In genomic region chr3:25664810-25665645, GRCh38 we compare ENCODE assay signal across 8 cellular contexts. TPM values are rescaled to one million over a fixed set of nuclear protein-coding genes. Genes with fewer than 3 reads are reported as not detected.
DNase-seq lines count a peak whose midpoint lies in the region; ATAC-seq, FAIRE-seq and TF ChIP-seq lines count a peak whose summit lies in the region.

A gene with protein sequence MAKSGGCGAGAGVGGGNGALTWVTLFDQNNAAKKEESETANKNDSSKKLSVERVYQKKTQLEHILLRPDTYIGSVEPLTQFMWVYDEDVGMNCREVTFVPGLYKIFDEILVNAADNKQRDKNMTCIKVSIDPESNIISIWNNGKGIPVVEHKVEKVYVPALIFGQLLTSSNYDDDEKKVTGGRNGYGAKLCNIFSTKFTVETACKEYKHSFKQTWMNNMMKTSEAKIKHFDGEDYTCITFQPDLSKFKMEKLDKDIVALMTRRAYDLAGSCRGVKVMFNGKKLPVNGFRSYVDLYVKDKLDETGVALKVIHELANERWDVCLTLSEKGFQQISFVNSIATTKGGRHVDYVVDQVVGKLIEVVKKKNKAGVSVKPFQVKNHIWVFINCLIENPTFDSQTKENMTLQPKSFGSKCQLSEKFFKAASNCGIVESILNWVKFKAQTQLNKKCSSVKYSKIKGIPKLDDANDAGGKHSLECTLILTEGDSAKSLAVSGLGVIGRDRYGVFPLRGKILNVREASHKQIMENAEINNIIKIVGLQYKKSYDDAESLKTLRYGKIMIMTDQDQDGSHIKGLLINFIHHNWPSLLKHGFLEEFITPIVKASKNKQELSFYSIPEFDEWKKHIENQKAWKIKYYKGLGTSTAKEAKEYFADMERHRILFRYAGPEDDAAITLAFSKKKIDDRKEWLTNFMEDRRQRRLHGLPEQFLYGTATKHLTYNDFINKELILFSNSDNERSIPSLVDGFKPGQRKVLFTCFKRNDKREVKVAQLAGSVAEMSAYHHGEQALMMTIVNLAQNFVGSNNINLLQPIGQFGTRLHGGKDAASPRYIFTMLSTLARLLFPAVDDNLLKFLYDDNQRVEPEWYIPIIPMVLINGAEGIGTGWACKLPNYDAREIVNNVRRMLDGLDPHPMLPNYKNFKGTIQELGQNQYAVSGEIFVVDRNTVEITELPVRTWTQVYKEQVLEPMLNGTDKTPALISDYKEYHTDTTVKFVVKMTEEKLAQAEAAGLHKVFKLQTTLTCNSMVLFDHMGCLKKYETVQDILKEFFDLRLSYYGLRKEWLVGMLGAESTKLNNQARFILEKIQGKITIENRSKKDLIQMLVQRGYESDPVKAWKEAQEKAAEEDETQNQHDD (N-terminal part only) (minus strand): TSS chr3:25664907. CDS start chr3:25664297, 610 bp downstream.

- H3K27me3 ChIP-seq in bronchial epithelial cell (ENCODE audit: control insufficient read depth, insufficient read depth, low read length) (no peaks in the 10 kb centered on the region), iPS-20b (ENCODE audit: insufficient read depth, low read length) (no peaks in the 10 kb centered on the region)

- ATAC-seq in GM18873 (IDR thresholded peaks at IDR 0.05; ENCODE audit: low FRiP score, unreplicated experiment), result peak; percentile 92
- ATAC-seq in HG03139 (IDR thresholded peaks at IDR 0.05; ENCODE audit: unreplicated experiment), result peak; percentile 86

- H3K4me3 ChIP-seq in WI38 (ENCODE audit: low read depth, low read length), result peak within 1 kb of the TSS; percentile 89
- H3K4me3 ChIP-seq in bronchial epithelial cell (ENCODE audit: low read depth, low read length), result peak within 1 kb of the TSS; percentile 80
- peak within 1 kb of the TSS; percentile 100 for H3K4me3 ChIP-seq in iPS-20b (ENCODE audit: low read length)
- peak within 1 kb of the TSS; percentile 65 to 83 (median 81) for H3K4me3 ChIP-seq in skin epidermis

- H3K27ac ChIP-seq in iPS-20b (ENCODE audit: low read length) (peak within 1 kb of the TSS; percentile 81), skin epidermis (peak within 1 kb of the TSS; percentile 88 to 99 (median 97))

- no peaks in the 10 kb centered on the region for H3K9me3 ChIP-seq in iPS-20b (ENCODE audit: insufficient read depth, low read depth, low read length)

- in situ Hi-C loops in ACHN (cut with HindIII; ENCODE audit: low pct_ligation_motif_present, low pct_unique_long_range_greater_than_20kb, low sequenced_read_pairs), result no loop called here

- H3K36me3 ChIP-seq in bronchial epithelial cell (ENCODE audit: control insufficient read depth, insufficient read depth, low read length) (no peaks in the 10 kb centered on the region), iPS-20b (ENCODE audit: insufficient read depth, low read depth, low read length) (no peaks in the 10 kb centered on the region)

- peak within 1 kb of the TSS; percentile 87 for H3K9ac ChIP-seq in iPS-20b (ENCODE audit: low read depth, low read length)

- FAIRE-seq in bronchial epithelial cell (lab: Jason Lieb, UNC), result no peak

- DNase-seq in ACHN, result peak; percentile 92
- DNase-seq in NCI-H2227 (lab: John Stamatoyannopoulos, UW; ENCODE audit: unreplicated experiment), result peak; percentile 94
- peak; percentile 89 for DNase-seq in bronchial epithelial cell (ENCODE audit: low read depth)

- peaks cover 19% of the 10 kb centered on the region for H3K4me1 ChIP-seq in iPS-20b (ENCODE audit: insufficient read depth, low read length)

- TF ChIP-seq CTCF in WI38 (IDR thresholded peaks at IDR 0.05; ENCODE audit: low read depth, low read length) (no peak), bronchial epithelial cell (IDR thresholded peaks at IDR 0.05; ENCODE audit: insufficient read depth, low read length, severe bottlenecking) (no peak)

RNA-seq across cellular contexts. Expression of the gene that starts here (rescaled TPM):
- total RNA-seq in bronchial epithelial cell, result 43.2 and 53.6 TPM in 2 replicates

Comparison
In these comparisons a context has a peak if more than half of its experiments do, and no peak if none do; other contexts are left out.
1. Peak in every context shown above with its lines: DNase-seq, ATAC-seq, H3K4me3 ChIP-seq and H3K27ac ChIP-seq.